8 cellular contexts compared by ENCODE assay signal in genomic region chr18:7568426-7568825, GRCh38. TPM values are rescaled to one million over a fixed set of nuclear protein-coding genes. Genes with fewer than 3 reads are reported as not detected.
DNase-seq lines count a peak whose midpoint lies in the region; ATAC-seq and TF ChIP-seq lines count a peak whose summit lies in the region.

No MANE protein-coding gene starts in this region.

- peak in 1 of 2 donors; percentile 3 for TF ChIP-seq POLR2A in uterus (IDR thresholded peaks at IDR 0.05)

- peaks cover 18% of the 10 kb centered on the region for H3K27me3 Mint-ChIP-seq in mesothelial cell of epicardium (ENCODE audit: low read depth)

- peak overlapping the region; percentile 78 for H3K4me3 Mint-ChIP-seq in mesothelial cell of epicardium

- peak; percentile 27 for TF ChIP-seq CTCF in mesothelial cell of epicardium (IDR thresholded peaks at IDR 0.05; ENCODE audit: unreplicated experiment)
- peak in 1 of 4 experiments; percentile 19 for TF ChIP-seq CTCF in uterus (IDR thresholded peaks at IDR 0.05)

- H3K36me3 Mint-ChIP-seq in mesothelial cell of epicardium = peaks cover 5% of the 10 kb centered on the region

- peaks cover 0 to 5% of the 10 kb centered on the region in 2 donors for H3K4me1 ChIP-seq in uterus

- H3K27ac Mint-ChIP-seq in mesothelial cell of epicardium = peak overlapping the region; percentile 25

- no peaks in the 10 kb centered on the region for H3K27me3 ChIP-seq in uterus

- no peaks in the 10 kb centered on the region for H3K9me3 ChIP-seq in uterus

- H3K27ac ChIP-seq in uterus = peak overlapping the region; percentile 93 to 99

- peak; percentile 3 for DNase-seq in stimulated activated CD4-positive, alpha-beta T cell treated with anti-CD3 and anti-CD28 coated beads, Interleukin-15, amount 100 ng/mL, for 24 hours
- DNase-seq in stimulated activated CD4-positive, alpha-beta T cell treated with anti-CD3 and anti-CD28 coated beads, Interleukin-4, amount 100 ng/mL, for 4 hours = no peak
- DNase-seq in epidermal melanocyte (ENCODE audit: insufficient read length, low spot score) (peak; percentile 31), mesothelial cell of epicardium (ENCODE audit: low spot score in 2 of 2, unreplicated experiment in 2 of 2) (peak; percentile 43 to 71), uterus (peak; percentile 28 to 37), kidney glomerular epithelial cell (lab: John Stamatoyannopoulos, UW) (no peak), LoVo (ENCODE audit: low spot score) (no peak)

- H3K4me1 Mint-ChIP-seq in mesothelial cell of epicardium = peaks cover 27% of the 10 kb centered on the region

- intact Hi-C loops in uterus (cut with DNase I; ENCODE audit: low total_unique reads) = loop anchor here (5.0 kb wide), 1 partner anchor 296 kb away; no protein-coding TSS in a partner anchor

- no peaks in the 10 kb centered on the region for H3K36me3 ChIP-seq in uterus

- no peaks in the 10 kb centered on the region for H3K9me3 Mint-ChIP-seq in mesothelial cell of epicardium

- peak overlapping the region; percentile 53 to 89 for H3K4me3 ChIP-seq in uterus

- no peak for ATAC-seq in HG03457 (IDR thresholded peaks at IDR 0.05; ENCODE audit: unreplicated experiment)

RNA-seq across cellular contexts. Expression of gene PTPRM, which starts 1.3 kb away (rescaled TPM):
- total RNA-seq in mesothelial cell of epicardium = 71.3 to 82.1 TPM (median 72.7 TPM) in 3 replicates
- 100 to 1,000 TPM in 1 of 4 donors, 10 to 100 TPM in 3; 62.0 to 127 (median 85.7) TPM for total RNA-seq in uterus

Comparison
In these comparisons a context has a peak if more than half of its experiments do, and no peak if none do; other contexts are left out.
1. DNase-seq: peak in stimulated activated CD4-positive, alpha-beta T cell treated with anti-CD3 and anti-CD28 coated beads, Interleukin-15, amount 100 ng/mL, for 24 hours (single experiment), epidermal melanocyte (single experiment), mesothelial cell of epicardium (2 of 2) and uterus (2 of 2); none in stimulated activated CD4-positive, alpha-beta T cell treated with anti-CD3 and anti-CD28 coated beads, Interleukin-4, amount 100 ng/mL, for 4 hours (0 of 2), kidney glomerular epithelial cell (single experiment) and LoVo (single experiment).